In genomic region chr14:69767369-69767999, GRCh38 we compare ENCODE assay signal across 1 cellular context.
TF ChIP-seq lines count a peak whose summit lies in the region.

No MANE protein-coding gene starts in this region.

TF ChIP-seq in HEK293, 187 proteins besides CTCF, POLR2A, EP300 and RAD21 (continued from another document):
- TF ChIP-seq ZNF639 (tag by site-specific recombination; IDR thresholded peaks at IDR 0.05) (no peak), PRDM4 (tag by site-specific recombination; IDR thresholded peaks at IDR 0.05) (no peak), ZNF239 (tag by site-specific recombination; IDR thresholded peaks at IDR 0.05) (no peak), ELK4 (IDR thresholded peaks at IDR 0.05; ENCODE audit: borderline replicate concordance, low read depth, low read length) (no peak), ZBTB1 (tag by site-specific recombination; IDR thresholded peaks at IDR 0.05) (no peak), ZBTB17 (tag by site-specific recombination; IDR thresholded peaks at IDR 0.05) (0 out of 2 replicates have a peak, but pooled peaks have one; percentile 4), ZNF530 (tag by site-specific recombination; IDR thresholded peaks at IDR 0.05; ENCODE audit: low read depth) (no peak), ZNF664 (tag by site-specific recombination; IDR thresholded peaks at IDR 0.05) (no peak), ZNF112 (tag by site-specific recombination; IDR thresholded peaks at IDR 0.05) (no peak), MYNN (tag by site-specific recombination; IDR thresholded peaks at IDR 0.05; ENCODE audit: borderline replicate concordance) (no peak), ZNF621 (tag by site-specific recombination; IDR thresholded peaks at IDR 0.05) (no peak), ZNF473 (tag by site-specific recombination; IDR thresholded peaks at IDR 0.05) (no peak), SALL2 (tag by site-specific recombination; IDR thresholded peaks at IDR 0.05; ENCODE audit: borderline replicate concordance) (no peak), ZNF585B (tag by site-specific recombination; IDR thresholded peaks at IDR 0.05) (no peak), KLF16 (tag by site-specific recombination; IDR thresholded peaks at IDR 0.05) (peak; percentile 25; the same call in 1 of the 2 replicates), ZNF10 (tag by site-specific recombination; IDR thresholded peaks at IDR 0.05) (no peak), ZSCAN16 (tag by site-specific recombination; IDR thresholded peaks at IDR 0.05) (no peak), TCF7L2 (IDR thresholded peaks at IDR 0.05; ENCODE audit: borderline replicate concordance, low read depth, low read length) (peak; percentile 28; the same call in 1 of the 2 replicates), ZNF148 (tag by site-specific recombination; IDR thresholded peaks at IDR 0.05; ENCODE audit: borderline replicate concordance) (no peak), YY1 (tag by site-specific recombination; IDR thresholded peaks at IDR 0.05) (peak; percentile 80), ZNF132 (tag by site-specific recombination; IDR thresholded peaks at IDR 0.05; ENCODE audit: borderline replicate concordance) (no peak), SP2 (tag by site-specific recombination; IDR thresholded peaks at IDR 0.05) (peak; percentile 87), ZBTB21 (tag by site-specific recombination; IDR thresholded peaks at IDR 0.05) (no peak), ZNF792 (tag by site-specific recombination; IDR thresholded peaks at IDR 0.05) (no peak), KLF9 (tag by site-specific recombination; IDR thresholded peaks at IDR 0.05; ENCODE audit: low read depth) (no peak), ZNF677 (tag by site-specific recombination; IDR thresholded peaks at IDR 0.05) (no peak), EGR2 (tag by site-specific recombination; IDR thresholded peaks at IDR 0.05; ENCODE audit: low read depth) (peak; percentile 79), ZNF16 (tag by site-specific recombination; IDR thresholded peaks at IDR 0.05; ENCODE audit: low read depth) (no peak), ZNF398 (tag by site-specific recombination; IDR thresholded peaks at IDR 0.05) (no peak), HIC1 (tag by site-specific recombination; IDR thresholded peaks at IDR 0.05) (0 out of 2 replicates have a peak, but pooled peaks have one; percentile 31), ZNF488 (tag by site-specific recombination; IDR thresholded peaks at IDR 0.05) (no peak), ZNF280C (tag by site-specific recombination; IDR thresholded peaks at IDR 0.05) (no peak), ZNF747 (tag by site-specific recombination; IDR thresholded peaks at IDR 0.05) (no peak), ZNF514 (tag by site-specific recombination; IDR thresholded peaks at IDR 0.05) (no peak), ZNF24 (tag by site-specific recombination; IDR thresholded peaks at IDR 0.05) (no peak), GLI4 (tag by site-specific recombination; IDR thresholded peaks at IDR 0.05) (no peak; the same call in 1 of the 2 replicates), ZNF292 (tag by site-specific recombination; IDR thresholded peaks at IDR 0.05; ENCODE audit: borderline replicate concordance, low read depth) (no peak), ZNF23 (tag by site-specific recombination; IDR thresholded peaks at IDR 0.05; ENCODE audit: borderline replicate concordance) (no peak), REST (tag by site-specific recombination; IDR thresholded peaks at IDR 0.05) (no peak), ZNF174 (tag by site-specific recombination; IDR thresholded peaks at IDR 0.05) (no peak)
